ENCODE assay signal across 15 cellular contexts in the genomic region with DNA sequence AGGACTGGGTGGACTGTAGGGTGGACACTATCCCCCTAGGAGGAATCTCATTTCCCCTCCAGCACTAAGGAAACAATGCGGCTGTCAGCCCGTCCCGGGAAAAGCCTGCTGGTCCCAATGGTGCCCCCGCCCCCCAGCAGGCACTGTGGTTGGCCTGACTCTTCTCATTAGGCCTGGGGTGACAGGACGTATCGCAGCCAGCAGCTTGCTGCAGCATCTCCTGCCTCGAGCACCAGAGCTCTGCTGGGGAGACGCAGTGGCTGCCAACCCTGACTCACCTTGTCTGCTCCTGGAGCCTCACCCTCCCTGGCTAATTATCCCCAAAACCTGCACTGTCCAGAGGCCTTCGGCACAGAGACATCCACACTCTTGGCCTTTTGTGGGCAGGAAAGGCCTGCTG.
DNase-seq lines count a peak whose midpoint lies in the region; ATAC-seq and TF ChIP-seq lines count a peak whose summit lies in the region.
"Had no signal": no experiment of that assay in that cellular context is flagged by ENCODE, and none has a peak within 500 bp of the region (broad histone marks: within the 10 kb centered on the region; RNA-seq: fewer than 3 reads in every experiment).

No MANE protein-coding gene starts in this region.

- no peaks in the 10 kb centered on the region for H3K9me3 Mint-ChIP-seq in stimulated activated effector memory CD8-positive, alpha-beta T cell treated with anti-CD3 and anti-CD28 coated beads, Interleukin-12 subunit alpha, Interleukin-12 subunit beta, amount 100 ng/mL, for 72 hours
- H3K9me3 Mint-ChIP-seq: CD8-positive, alpha-beta T cell; GM23338 had no signal

- H3K36me3 Mint-ChIP-seq in stimulated activated effector memory CD8-positive, alpha-beta T cell treated with anti-CD3 and anti-CD28 coated beads, Interleukin-12 subunit alpha, Interleukin-12 subunit beta, amount 100 ng/mL, for 72 hours: no peaks in the 10 kb centered on the region
- H3K36me3 Mint-ChIP-seq: CD14-positive monocyte; CD8-positive, alpha-beta T cell had no signal

- H3K4me1 Mint-ChIP-seq in stimulated activated effector memory CD8-positive, alpha-beta T cell treated with anti-CD3 and anti-CD28 coated beads, Interleukin-12 subunit alpha, Interleukin-12 subunit beta, amount 100 ng/mL, for 72 hours: no peaks in the 10 kb centered on the region
- H3K4me1 Mint-ChIP-seq: CD14-positive monocyte had no signal

- no peak overlapping the region for H3K4me3 Mint-ChIP-seq in stimulated activated effector memory CD8-positive, alpha-beta T cell treated with anti-CD3 and anti-CD28 coated beads, Interleukin-12 subunit alpha, Interleukin-12 subunit beta, amount 100 ng/mL, for 72 hours
- H3K4me3 Mint-ChIP-seq: CD14-positive monocyte; CD8-positive, alpha-beta T cell; GM23338 had no signal

- peak; percentile 12 for DNase-seq in BE2C
- DNase-seq in epithelial cell of esophagus (ENCODE audit: low read depth): peak; percentile 8
- peak; percentile 4 for DNase-seq in kidney tubule cell (ENCODE audit: low spot score)
- no peak for DNase-seq in stimulated activated effector memory CD8-positive, alpha-beta T cell treated with anti-CD3 and anti-CD28 coated beads, Interleukin-12 subunit alpha, Interleukin-12 subunit beta, amount 100 ng/mL, for 72 hours (ENCODE audit: low spot score in 2 of 2)
- no peak for DNase-seq in iPS-NIHi7 (ENCODE audit: extremely low spot score)
- DNase-seq in NCI-H1436 (lab: John Stamatoyannopoulos, UW): no peak
- DNase-seq: CD8-positive, alpha-beta T cell; COR-L47; DMS53; H7; IMR-90 had no signal

- no peaks in the 10 kb centered on the region for H3K9me3 ChIP-seq in BE2C
- H3K9me3 ChIP-seq: A549 had no signal

- H3K27ac Mint-ChIP-seq in stimulated activated effector memory CD8-positive, alpha-beta T cell treated with anti-CD3 and anti-CD28 coated beads, Interleukin-12 subunit alpha, Interleukin-12 subunit beta, amount 100 ng/mL, for 72 hours: no peak overlapping the region
- H3K27ac Mint-ChIP-seq: CD14-positive monocyte; CD8-positive, alpha-beta T cell; GM23338 had no signal

- peak; percentile 13 for ATAC-seq in stimulated activated effector memory CD8-positive, alpha-beta T cell treated with anti-CD3 and anti-CD28 coated beads, Interleukin-12 subunit alpha, Interleukin-12 subunit beta, amount 100 ng/mL, for 72 hours
- ATAC-seq in HG02759 (IDR thresholded peaks at IDR 0.05; ENCODE audit: unreplicated experiment): no peak
- ATAC-seq: A549; CD8-positive, alpha-beta T cell; GM23338 had no signal

- no peak overlapping the region for H3K4me3 ChIP-seq in BE2C (ENCODE audit: low read depth, low read length)
- no peak overlapping the region for H3K4me3 ChIP-seq in epithelial cell of esophagus (ENCODE audit: low read length)
- H3K4me3 ChIP-seq: A549, GM23338 had no signal

- H3K36me3 ChIP-seq in BE2C: no peaks in the 10 kb centered on the region

- TF ChIP-seq CTCF in BE2C (IDR thresholded peaks at IDR 0.05; ENCODE audit: low read depth, low read length) (no peak), epithelial cell of esophagus (IDR thresholded peaks at IDR 0.05; ENCODE audit: insufficient read depth, low read depth, low read length, missing control alignments) (no peak)

- H3K4me1 ChIP-seq in BE2C: no peaks in the 10 kb centered on the region
- H3K4me1 ChIP-seq: A549 had no signal

- H3K27me3 ChIP-seq in BE2C: peaks cover 3% of the 10 kb centered on the region

Comparison
In these comparisons a context has a peak if more than half of its experiments do, and no peak if none do; other contexts are left out.
1. DNase-seq: peak in BE2C (single experiment), epithelial cell of esophagus (single experiment) and kidney tubule cell (single experiment); none in stimulated activated effector memory CD8-positive, alpha-beta T cell treated with anti-CD3 and anti-CD28 coated beads, Interleukin-12 subunit alpha, Interleukin-12 subunit beta, amount 100 ng/mL, for 72 hours (0 of 2), iPS-NIHi7 (single experiment) and NCI-H1436 (single experiment).